Comparison of ENCODE assay signal across 1 cellular context in the genomic region with DNA sequence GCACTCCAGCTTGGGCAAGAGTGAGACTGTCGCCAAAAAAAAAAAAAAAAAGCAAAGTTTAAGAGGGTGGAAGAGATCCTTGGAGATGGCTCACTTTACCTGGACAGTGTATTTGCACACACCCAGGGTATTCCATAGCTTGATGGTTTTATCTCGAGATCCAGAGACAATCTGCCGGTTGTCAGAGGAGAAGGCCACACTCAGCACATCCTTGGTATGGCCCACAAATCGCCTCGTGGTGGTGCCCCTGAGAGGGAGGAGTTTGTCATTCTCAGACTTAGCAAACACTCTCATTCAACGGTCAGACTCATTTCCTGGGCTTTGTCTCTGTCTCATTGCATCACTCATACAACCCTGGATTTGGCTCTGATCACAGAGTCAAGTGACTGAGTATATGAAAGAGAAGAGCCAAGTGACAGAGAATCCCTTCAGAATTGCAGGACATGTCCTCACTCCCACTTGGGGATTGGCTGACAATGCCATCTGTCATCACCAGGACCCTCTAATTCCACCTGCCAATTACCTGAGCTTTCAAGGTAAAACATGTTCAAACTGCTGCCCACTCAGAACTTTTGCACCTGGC.
TF ChIP-seq lines count a peak whose summit lies in the region.

No MANE protein-coding gene starts in this region.

TF ChIP-seq in HEK293, 187 proteins besides CTCF, POLR2A, EP300 and RAD21 (continued from another document):
- TF ChIP-seq ZNF692 (tag by site-specific recombination; IDR thresholded peaks at IDR 0.05), result peak; percentile 30; the same call in 1 of the 2 replicates
- TF ChIP-seq ZNF112 (tag by site-specific recombination; IDR thresholded peaks at IDR 0.05), result no peak
- TF ChIP-seq ZXDB (tag by site-specific recombination; IDR thresholded peaks at IDR 0.05), result 0 out of 2 replicates have a peak, but pooled peaks have one; percentile 11
- TF ChIP-seq ZEB2 (tag by site-specific recombination; IDR thresholded peaks at IDR 0.05), result peak; percentile 82
- TF ChIP-seq KLF8 (tag by site-specific recombination; IDR thresholded peaks at IDR 0.05), result peak; percentile 8
- TF ChIP-seq ZNF350 (tag by site-specific recombination; IDR thresholded peaks at IDR 0.05), result no peak
- TF ChIP-seq ZNF221 (tag by site-specific recombination; IDR thresholded peaks at IDR 0.05; ENCODE audit: borderline replicate concordance), result no peak
- TF ChIP-seq ZNF660 (tag by site-specific recombination; IDR thresholded peaks at IDR 0.05), result peak; percentile 18; the same call in 1 of the 2 replicates
- TF ChIP-seq ZBTB17 (tag by site-specific recombination; IDR thresholded peaks at IDR 0.05), result peak; percentile 70
- TF ChIP-seq ZNF510 (tag by site-specific recombination; IDR thresholded peaks at IDR 0.05; ENCODE audit: insufficient replicate concordance), result no peak
TF ChIP-seq in HEK293: peak in this region for 13.
